In genomic region chr11:120853435-120853834, GRCh38 we compare ENCODE assay signal across 25 cellular contexts.
"Had no signal": no experiment of that assay in that cellular context is flagged by ENCODE, and none has a peak within 500 bp of the region (broad histone marks: within the 10 kb centered on the region; RNA-seq: fewer than 3 reads in every experiment).

No MANE protein-coding gene starts in this region.

- DNase-seq: colonic mucosa; dermis blood vessel endothelial cell; dorsolateral prefrontal cortex; effector CD4-positive, alpha-beta T cell; effector memory CD4-positive, alpha-beta T cell; foreskin keratinocyte; heart left ventricle; hypothalamus; immature natural killer cell; islet precursor cell; kidney; kidney glomerular epithelial cell; left colon; left ventricle myocardium inferior; lower lobe of right lung; mesenchymal stem cell; mucosa of descending colon; naive B cell; naive thymus-derived CD8-positive, alpha-beta T cell had no signal

- H3K36me3 ChIP-seq: colonic mucosa, esophagus muscularis mucosa, gastroesophageal sphincter, heart left ventricle, left ventricle myocardium inferior, lower lobe of right lung had no signal

- H3K4me2 ChIP-seq: hepatocyte had no signal

- H3K4me3 ChIP-seq: colonic mucosa, dorsolateral prefrontal cortex, esophagus muscularis mucosa, gastroesophageal sphincter, heart left ventricle, hepatocyte, left ventricle myocardium inferior, lower lobe of right lung, mucosa of descending colon had no signal

- H2AFZ ChIP-seq: hepatocyte had no signal

- H3K9me3 ChIP-seq: colonic mucosa, esophagus muscularis mucosa, gastroesophageal sphincter, heart left ventricle, left ventricle myocardium inferior, lower lobe of right lung, mucosa of descending colon had no signal

- H3K4me1 ChIP-seq: colonic mucosa, esophagus muscularis mucosa, foreskin keratinocyte, gastroesophageal sphincter, lower lobe of right lung had no signal

- H3K79me2 ChIP-seq: hepatocyte had no signal

- H3K27me3 ChIP-seq: colonic mucosa, dorsolateral prefrontal cortex, hepatocyte had no signal

- H3K27ac ChIP-seq: colonic mucosa, dorsolateral prefrontal cortex, esophagus muscularis mucosa, foreskin keratinocyte, gastroesophageal sphincter, heart left ventricle, hepatocyte, left ventricle myocardium inferior, lower lobe of right lung had no signal

- ATAC-seq: foreskin keratinocyte; gastroesophageal sphincter; heart left ventricle; left colon; left lobe of liver; lower lobe of right lung; mucosa of descending colon; naive thymus-derived CD8-positive, alpha-beta T cell had no signal

- FAIRE-seq: endothelial cell of umbilical vein, frontal cortex, kidney had no signal
